Comparison of ENCODE assay signal across 29 cellular contexts in the genomic region with DNA sequence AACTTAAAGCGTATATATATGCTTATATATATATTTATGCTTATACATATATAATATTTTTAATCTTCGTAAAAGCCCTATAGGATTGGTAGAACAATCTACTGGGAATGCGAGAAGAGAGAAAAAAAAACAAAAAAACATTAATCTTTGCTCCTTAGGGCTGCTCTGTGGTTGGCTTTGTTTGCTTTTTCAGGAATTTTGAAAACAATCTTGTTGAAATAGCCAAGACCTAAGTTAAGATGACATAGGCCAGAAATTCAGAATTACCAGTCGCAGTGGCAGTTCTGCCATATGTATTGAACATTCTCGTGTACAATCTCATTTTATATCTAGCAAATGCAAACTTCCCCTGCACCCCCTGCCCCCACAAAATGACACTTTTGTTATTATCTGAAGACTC. TPM values are rescaled to one million over a fixed set of nuclear protein-coding genes. Genes with fewer than 3 reads are reported as not detected.
DNase-seq lines count a peak whose midpoint lies in the region; ATAC-seq, FAIRE-seq and TF ChIP-seq lines count a peak whose summit lies in the region.
"Had no signal": no experiment of that assay in that cellular context is flagged by ENCODE, and none has a peak within 500 bp of the region (broad histone marks: within the 10 kb centered on the region; RNA-seq: fewer than 3 reads in every experiment).

No MANE protein-coding gene starts in this region.

- H3K4me3 ChIP-seq in HepG2 (replicated peaks in 1 of 3; ENCODE audit: insufficient read depth in 1 of 3, low read depth in 2 of 3, low read length in 3 of 3) (no peak overlapping the region), Peyer's patch (no peak overlapping the region)
- H3K4me3 ChIP-seq: BLaER1 had no signal

- no peak overlapping the region for H3K9ac ChIP-seq in HepG2 (ENCODE audit: insufficient read depth, low read depth, low read length)
- H3K9ac ChIP-seq: BLaER1 had no signal

- in situ Hi-C loops in HepG2 (cut with HindIII; ENCODE audit: extremely low pct_ligation_motif_present, low pct_unique_long_range_greater_than_20kb) = no loop called here

- POLR2A ChIA-PET in HepG2 (lab: Yijun Ruan, JAX) = no interaction called here

- intact Hi-C loops in HepG2 (cut with micrococcal nuclease; ENCODE audit: unreplicated experiment) = no loop called here

- no peak for TF ChIP-seq RAD21 in HepG2 (CRISPR knock-in tag; IDR thresholded peaks at IDR 0.05)

- TF ChIP-seq EP300 in HepG2 (IDR thresholded peaks at IDR 0.05; ENCODE audit: low read depth in 2 of 2, low read length in 2 of 2) = 0 out of 4 replicates have a peak, but pooled peaks of 1 of the 2 experiments have one; percentile 6
- TF ChIP-seq EP300 in HepG2 (CRISPR knock-in tag; IDR thresholded peaks at IDR 0.05; ENCODE audit: borderline replicate concordance) = no peak

- WGBS in HepG2 (ENCODE audit: low lambda C conversion rate) = 2% methylated on average over 5 of the region's 5 CpGs

- no peaks in the 10 kb centered on the region for H4K20me1 ChIP-seq in HepG2 (ENCODE audit: insufficient read depth, low read length)
- H4K20me1 ChIP-seq: BLaER1 had no signal

- no peak overlapping the region for H2AFZ ChIP-seq in HepG2 (ENCODE audit: low read length)

- no TSS peak for BruUV-seq in HepG2 (replicated peaks; lab: Mats Ljungman, UMichigan)

- no peak for ATAC-seq in HepG2

- H3K27ac ChIP-seq in HepG2 (ENCODE audit: extremely low read length, insufficient read depth, low read length) (no peak overlapping the region), Peyer's patch (no peak overlapping the region)
- H3K27ac ChIP-seq: BLaER1 had no signal

- peak; percentile 12 for DNase-seq in brain pericyte (ENCODE audit: low read depth, low spot score)
- no peak for DNase-seq in HepG2 (ENCODE audit: low spot score)
- DNase-seq in GM10266 (ENCODE audit: extremely low spot score) = no peak
- no peak for DNase-seq in stimulated activated naive CD4-positive, alpha-beta T cell treated with Interleukin-2 at 50 U/mL for 16 hours (lab: John Stamatoyannopoulos, UW)
- no peak for DNase-seq in Peyer's patch
- DNase-seq: 8988T; ACHN; BE2C; C1 segment of cervical spinal cord; CD4-positive, alpha-beta memory T cell; CD8-positive, alpha-beta memory T cell; COR-L47; DMS 273 treated with DMSO at 0.1 percent for 48 hours; DMS153; DMS53; DMS79; DND-41; EL; GDM1 had no signal

- CTCF ChIA-PET in HepG2 (lab: Yijun Ruan, JAX; ENCODE audit: low intra/inter-chr PET ratio, low total read pairs) = no interaction called here

- TF ChIP-seq CTCF in HepG2 (CRISPR knock-in tag; IDR thresholded peaks at IDR 0.05) (no peak), GM10266 (IDR thresholded peaks at IDR 0.05; ENCODE audit: control insufficient read depth, insufficient read depth, low read depth, missing control alignments) (no peak), Peyer's patch (IDR thresholded peaks at IDR 0.05) (no peak)

- H3K4me2 ChIP-seq in HepG2 (ENCODE audit: low read depth, low read length) = 0 out of 2 replicates have a peak overlapping the region, but pooled peaks have one; percentile 18

- no peaks in the 10 kb centered on the region for H3K9me3 ChIP-seq in HepG2 (ENCODE audit: low read length)
- no peaks in the 10 kb centered on the region for H3K9me3 ChIP-seq in Peyer's patch
- H3K9me3 ChIP-seq: BE2C, BLaER1 had no signal

- no peaks in the 10 kb centered on the region for H3K27me3 ChIP-seq in HepG2 (ENCODE audit: control insufficient read depth in 1 of 2, insufficient read depth in 2 of 2, low read length in 2 of 2)
- H3K27me3 ChIP-seq in Peyer's patch = no peaks in the 10 kb centered on the region
- H3K27me3 ChIP-seq: BE2C, BLaER1 had no signal

- no peaks in the 10 kb centered on the region for H3K36me3 ChIP-seq in HepG2 (replicated peaks in 1 of 2; ENCODE audit: control insufficient read depth in 1 of 2, insufficient read depth in 2 of 2, low read length in 2 of 2)
- H3K36me3 ChIP-seq in Peyer's patch = no peaks in the 10 kb centered on the region
- H3K36me3 ChIP-seq: BE2C, BLaER1 had no signal

- no peaks in the 10 kb centered on the region for H3K79me2 ChIP-seq in HepG2 (ENCODE audit: insufficient read depth, low read length)

- TF ChIP-seq POLR2A in HepG2 (IDR thresholded peaks at IDR 0.05; ENCODE audit: insufficient read depth in 1 of 2, low read depth in 2 of 2, low read length in 2 of 2) (no peak), Peyer's patch (IDR thresholded peaks at IDR 0.05) (no peak)

- H3K4me1 ChIP-seq in HepG2 (ENCODE audit: insufficient read depth, low read length) (peaks cover 14% of the 10 kb centered on the region), Peyer's patch (no peaks in the 10 kb centered on the region)
- H3K4me1 ChIP-seq: BE2C had no signal

- peak; percentile 43 for FAIRE-seq in HepG2 (lab: Jason Lieb, UNC)
- FAIRE-seq: A204.1, GM12891, GM19239 had no signal

RNA-seq across cellular contexts. Expression of a gene that starts 0.7 kb away (rescaled TPM):
- total RNA-seq in HepG2 (2016; rRNA removed; fragmentation: Illumina TruSeq; extraction: Trizol) = not detected in 2 replicates
- total RNA-seq in HepG2 (2016; cell fraction: cytosol; rRNA removed; fragmentation: Illumina TruSeq; extraction: Trizol; ENCODE audit: low read depth) = not detected in 2 replicates
- not detected in 2 replicates for total RNA-seq in HepG2 (2016; cell fraction: insoluble cytoplasmic fraction; rRNA removed; fragmentation: Illumina TruSeq; extraction: Trizol)
- total RNA-seq in HepG2 (2016; cell fraction: membrane; rRNA removed; fragmentation: Illumina TruSeq; extraction: Trizol) = not detected in 2 replicates
- not detected in 2 replicates for total RNA-seq in HepG2 (2016; cell fraction: nucleus; rRNA removed; fragmentation: Illumina TruSeq; extraction: Trizol)
- not detected in 2 replicates for polyA plus RNA-seq in HepG2 (2011; rRNA removed)
- not detected in 2 replicates for polyA plus RNA-seq in HepG2 (2011; cell fraction: cytosol; rRNA removed)
- polyA plus RNA-seq in HepG2 (2011; cell fraction: nucleus; rRNA removed) = not detected in 2 replicates
- polyA plus RNA-seq in HepG2 (2012) = not detected in 2 replicates
- not detected in 2 replicates for polyA plus RNA-seq in HepG2 (2016; cell fraction: cytosol; fragmentation: Illumina TruSeq; extraction: Trizol; ENCODE audit: low read depth)
- polyA plus RNA-seq in HepG2 (2016; cell fraction: insoluble cytoplasmic fraction; fragmentation: Illumina TruSeq; extraction: Trizol; ENCODE audit: low read depth) = not detected in 2 replicates
- not detected in 2 replicates for polyA plus RNA-seq in HepG2 (2016; cell fraction: membrane; fragmentation: Illumina TruSeq; extraction: Trizol; ENCODE audit: low read depth)
- polyA plus RNA-seq in HepG2 (2016; cell fraction: nucleus; fragmentation: Illumina TruSeq; extraction: Trizol; ENCODE audit: insufficient read depth, low read depth) = not detected in 2 replicates
- not detected in 2 replicates for polyA minus RNA-seq in HepG2 (2011; rRNA and poly(A)+ RNA removed; ENCODE audit: low replicate concordance)
- polyA minus RNA-seq in HepG2 (2011; cell fraction: cytosol; rRNA and poly(A)+ RNA removed) = not detected in 2 replicates
- not detected in 2 replicates for polyA minus RNA-seq in HepG2 (2011; cell fraction: nucleus; rRNA and poly(A)+ RNA removed)
- total RNA-seq in Peyer's patch = not detected
- total RNA-seq: A673; CD4-positive, alpha-beta memory T cell; CD4-positive, CD25-positive, alpha-beta regulatory T cell; CD8-positive, alpha-beta memory T cell; Daoy; G401 had no signal
- polyA plus RNA-seq: AG04450; CD14-positive monocyte; CD4-positive, alpha-beta memory T cell; CD4-positive, CD25-positive, alpha-beta regulatory T cell; CD8-positive, alpha-beta memory T cell had no signal

RNA-seq across cellular contexts. Expression of a gene that starts 12.8 kb away (rescaled TPM):
- total RNA-seq in HepG2 (2016; rRNA removed; fragmentation: Illumina TruSeq; extraction: Trizol) (not detected in 2 replicates), Peyer's patch (10 to 100 TPM in 1 of 4 donors, 1 to 10 TPM in 3; 3.3 to 31.4 (median 5.7) TPM)
- total RNA-seq in HepG2 (2016; cell fraction: cytosol; rRNA removed; fragmentation: Illumina TruSeq; extraction: Trizol; ENCODE audit: low read depth) = not detected in 2 replicates
- not detected in 2 replicates for total RNA-seq in HepG2 (2016; cell fraction: insoluble cytoplasmic fraction; rRNA removed; fragmentation: Illumina TruSeq; extraction: Trizol)
- total RNA-seq in HepG2 (2016; cell fraction: membrane; rRNA removed; fragmentation: Illumina TruSeq; extraction: Trizol) = not detected in 2 replicates
- total RNA-seq in HepG2 (2016; cell fraction: nucleus; rRNA removed; fragmentation: Illumina TruSeq; extraction: Trizol) = not detected in 2 replicates
- polyA plus RNA-seq in HepG2 (2011; rRNA removed) = not detected in 2 replicates
- not detected in 2 replicates for polyA plus RNA-seq in HepG2 (2011; cell fraction: cytosol; rRNA removed)
- not detected in 2 replicates for polyA plus RNA-seq in HepG2 (2011; cell fraction: nucleus; rRNA removed)
- not detected in 2 replicates for polyA plus RNA-seq in HepG2 (2012)
- polyA plus RNA-seq in HepG2 (2016; cell fraction: cytosol; fragmentation: Illumina TruSeq; extraction: Trizol; ENCODE audit: low read depth) = not detected in 2 replicates
- not detected in 2 replicates for polyA plus RNA-seq in HepG2 (2016; cell fraction: insoluble cytoplasmic fraction; fragmentation: Illumina TruSeq; extraction: Trizol; ENCODE audit: low read depth)
- not detected in 2 replicates for polyA plus RNA-seq in HepG2 (2016; cell fraction: membrane; fragmentation: Illumina TruSeq; extraction: Trizol; ENCODE audit: low read depth)
- polyA plus RNA-seq in HepG2 (2016; cell fraction: nucleus; fragmentation: Illumina TruSeq; extraction: Trizol; ENCODE audit: insufficient read depth, low read depth) = not detected in 2 replicates
- 0.80 TPM in 1 of 2 replicates, not detected in the other for polyA minus RNA-seq in HepG2 (2011; rRNA and poly(A)+ RNA removed; ENCODE audit: low replicate concordance)
- polyA minus RNA-seq in HepG2 (2011; cell fraction: cytosol; rRNA and poly(A)+ RNA removed) = not detected in 2 replicates
- not detected in 2 replicates for polyA minus RNA-seq in HepG2 (2011; cell fraction: nucleus; rRNA and poly(A)+ RNA removed)
- total RNA-seq: G401 had no signal

RNA-seq across cellular contexts. Expression of a gene that starts 50.2 kb away (rescaled TPM):
- total RNA-seq in HepG2 (2016; rRNA removed; fragmentation: Illumina TruSeq; extraction: Trizol) = not detected in 2 replicates
- not detected in 2 replicates for total RNA-seq in HepG2 (2016; cell fraction: cytosol; rRNA removed; fragmentation: Illumina TruSeq; extraction: Trizol; ENCODE audit: low read depth)
- not detected in 2 replicates for total RNA-seq in HepG2 (2016; cell fraction: insoluble cytoplasmic fraction; rRNA removed; fragmentation: Illumina TruSeq; extraction: Trizol)
- total RNA-seq in HepG2 (2016; cell fraction: membrane; rRNA removed; fragmentation: Illumina TruSeq; extraction: Trizol) = not detected in 2 replicates
- total RNA-seq in HepG2 (2016; cell fraction: nucleus; rRNA removed; fragmentation: Illumina TruSeq; extraction: Trizol) = not detected in 2 replicates
- polyA plus RNA-seq in HepG2 (2011; rRNA removed) = not detected in 2 replicates
- polyA plus RNA-seq in HepG2 (2011; cell fraction: cytosol; rRNA removed) = not detected in 2 replicates
- not detected in 2 replicates for polyA plus RNA-seq in HepG2 (2011; cell fraction: nucleus; rRNA removed)
- not detected in 2 replicates for polyA plus RNA-seq in HepG2 (2012)
- not detected in 2 replicates for polyA plus RNA-seq in HepG2 (2016; cell fraction: cytosol; fragmentation: Illumina TruSeq; extraction: Trizol; ENCODE audit: low read depth)
- polyA plus RNA-seq in HepG2 (2016; cell fraction: insoluble cytoplasmic fraction; fragmentation: Illumina TruSeq; extraction: Trizol; ENCODE audit: low read depth) = not detected in 2 replicates
- polyA plus RNA-seq in HepG2 (2016; cell fraction: membrane; fragmentation: Illumina TruSeq; extraction: Trizol; ENCODE audit: low read depth) = not detected in 2 replicates
- not detected in 2 replicates for polyA plus RNA-seq in HepG2 (2016; cell fraction: nucleus; fragmentation: Illumina TruSeq; extraction: Trizol; ENCODE audit: insufficient read depth, low read depth)
- polyA minus RNA-seq in HepG2 (2011; rRNA and poly(A)+ RNA removed; ENCODE audit: low replicate concordance) = not detected in 2 replicates
- polyA minus RNA-seq in HepG2 (2011; cell fraction: cytosol; rRNA and poly(A)+ RNA removed) = not detected in 2 replicates
- polyA minus RNA-seq in HepG2 (2011; cell fraction: nucleus; rRNA and poly(A)+ RNA removed) = not detected in 2 replicates
- total RNA-seq in Peyer's patch = not detected
- total RNA-seq: A673; CD4-positive, alpha-beta memory T cell; CD4-positive, CD25-positive, alpha-beta regulatory T cell; CD8-positive, alpha-beta memory T cell; Daoy; G401 had no signal
- polyA plus RNA-seq: AG04450; CD14-positive monocyte; CD4-positive, alpha-beta memory T cell; CD4-positive, CD25-positive, alpha-beta regulatory T cell; CD8-positive, alpha-beta memory T cell had no signal

RNA-seq across cellular contexts. Expression of a gene that starts 54.7 kb away (rescaled TPM):
- total RNA-seq in HepG2 (2016; rRNA removed; fragmentation: Illumina TruSeq; extraction: Trizol) (not detected in 2 replicates), Peyer's patch (not detected)
- total RNA-seq in HepG2 (2016; cell fraction: cytosol; rRNA removed; fragmentation: Illumina TruSeq; extraction: Trizol; ENCODE audit: low read depth) = not detected in 2 replicates
- total RNA-seq in HepG2 (2016; cell fraction: insoluble cytoplasmic fraction; rRNA removed; fragmentation: Illumina TruSeq; extraction: Trizol) = not detected in 2 replicates
- total RNA-seq in HepG2 (2016; cell fraction: membrane; rRNA removed; fragmentation: Illumina TruSeq; extraction: Trizol) = not detected in 2 replicates
- not detected in 2 replicates for total RNA-seq in HepG2 (2016; cell fraction: nucleus; rRNA removed; fragmentation: Illumina TruSeq; extraction: Trizol)
- polyA plus RNA-seq in HepG2 (2011; rRNA removed) = not detected in 2 replicates
- polyA plus RNA-seq in HepG2 (2011; cell fraction: cytosol; rRNA removed) = not detected in 2 replicates
- not detected in 2 replicates for polyA plus RNA-seq in HepG2 (2011; cell fraction: nucleus; rRNA removed)
- polyA plus RNA-seq in HepG2 (2012) = not detected in 2 replicates
- polyA plus RNA-seq in HepG2 (2016; cell fraction: cytosol; fragmentation: Illumina TruSeq; extraction: Trizol; ENCODE audit: low read depth) = not detected in 2 replicates
- polyA plus RNA-seq in HepG2 (2016; cell fraction: insoluble cytoplasmic fraction; fragmentation: Illumina TruSeq; extraction: Trizol; ENCODE audit: low read depth) = not detected in 2 replicates
- polyA plus RNA-seq in HepG2 (2016; cell fraction: membrane; fragmentation: Illumina TruSeq; extraction: Trizol; ENCODE audit: low read depth) = not detected in 2 replicates
- polyA plus RNA-seq in HepG2 (2016; cell fraction: nucleus; fragmentation: Illumina TruSeq; extraction: Trizol; ENCODE audit: insufficient read depth, low read depth) = not detected in 2 replicates
- not detected in 2 replicates for polyA minus RNA-seq in HepG2 (2011; rRNA and poly(A)+ RNA removed; ENCODE audit: low replicate concordance)
- polyA minus RNA-seq in HepG2 (2011; cell fraction: cytosol; rRNA and poly(A)+ RNA removed) = not detected in 2 replicates
- not detected in 2 replicates for polyA minus RNA-seq in HepG2 (2011; cell fraction: nucleus; rRNA and poly(A)+ RNA removed)
- total RNA-seq: A673; CD4-positive, CD25-positive, alpha-beta regulatory T cell; CD8-positive, alpha-beta memory T cell; Daoy; G401 had no signal
- polyA plus RNA-seq: AG04450 had no signal
